9 cellular contexts compared by ENCODE assay signal in the genomic region with DNA sequence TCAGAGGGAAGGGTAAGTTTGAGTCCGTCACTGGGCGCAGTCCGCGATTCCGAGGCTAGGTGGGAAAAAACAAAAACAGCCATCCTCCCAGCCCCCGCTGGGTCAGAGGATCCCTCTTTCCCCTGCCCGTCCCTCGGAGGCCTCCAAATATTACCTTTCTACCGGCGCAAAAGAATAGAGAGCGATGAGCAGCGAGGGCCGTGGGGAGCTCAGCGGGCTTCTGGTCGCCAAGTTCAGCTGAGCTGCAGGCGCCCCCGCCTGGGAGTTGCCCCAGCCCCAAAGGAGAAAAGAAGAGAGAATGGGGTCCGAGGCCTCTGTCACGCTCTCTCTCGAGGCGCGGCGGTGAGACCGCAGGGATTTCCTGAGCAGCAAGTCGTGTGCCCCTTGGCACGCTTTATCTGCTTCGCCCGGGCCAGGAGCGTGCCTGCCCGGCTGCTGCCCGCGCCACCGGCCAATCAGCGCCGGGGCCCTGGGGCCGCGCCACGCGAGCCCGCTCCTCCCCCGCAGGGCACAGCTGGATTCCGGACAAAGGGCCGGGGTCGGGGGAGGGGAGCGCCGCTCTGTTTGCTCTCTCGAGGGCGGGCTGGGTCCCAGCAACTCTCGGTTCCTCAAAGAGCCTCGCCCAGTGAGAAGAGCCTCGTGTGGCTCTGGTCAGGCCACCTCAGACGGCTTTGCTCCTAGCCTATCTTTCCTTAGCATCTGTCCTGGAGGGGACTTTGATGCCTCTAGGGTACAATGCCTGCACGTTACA. TPM values are rescaled to one million over a fixed set of nuclear protein-coding genes. Genes with fewer than 3 reads are reported as not detected.
A peak's percentile ranks its signal among the peaks of the same experiment; 100 is the strongest.
DNase-seq lines count a peak whose midpoint lies in the region; ATAC-seq and TF ChIP-seq lines count a peak whose summit lies in the region.
"Had no signal": no experiment of that assay in that cellular context is flagged by ENCODE, and none has a peak within 500 bp of the region (broad histone marks: within the 10 kb centered on the region; RNA-seq: fewer than 3 reads in every experiment).

Gene NEUROG3 (minus strand): TSS at position 367 of the 751 bp plus-strand sequence. CDS start 379 bp downstream, outside the sequence.

- peaks cover 29% of the 10 kb centered on the region for H3K4me1 Mint-ChIP-seq in activated naive CD4-positive, alpha-beta T cell treated with anti-CD3 and anti-CD28 coated beads for 36 hours (ENCODE audit: low read depth)

- no peaks in the 10 kb centered on the region for H3K36me3 Mint-ChIP-seq in activated naive CD4-positive, alpha-beta T cell treated with anti-CD3 and anti-CD28 coated beads for 36 hours (ENCODE audit: low read depth)

- no peaks in the 10 kb centered on the region for H3K36me3 ChIP-seq in left ventricle myocardium inferior
- no peaks in the 10 kb centered on the region for H3K36me3 ChIP-seq in thoracic aorta
- no peaks in the 10 kb centered on the region for H3K36me3 ChIP-seq in MG63

- H3K4me3 Mint-ChIP-seq in activated naive CD4-positive, alpha-beta T cell treated with anti-CD3 and anti-CD28 coated beads for 36 hours, result peak within 1 kb of the TSS; percentile 65

- H3K4me3 ChIP-seq in left ventricle myocardium inferior (peak within 1 kb of the TSS; percentile 52), thoracic aorta (peak within 1 kb of the TSS; percentile 53), MG63 (no peak within 1 kb of the TSS)

- H3K27me3 ChIP-seq in left ventricle myocardium inferior (ENCODE audit: low read depth) (peaks cover 100% of the 10 kb centered on the region), thoracic aorta (replicated peaks; ENCODE audit: insufficient read depth) (peaks cover 6% of the 10 kb centered on the region), MG63 (peaks cover 98% of the 10 kb centered on the region)

- H3K9me3 ChIP-seq in left ventricle myocardium inferior (replicated peaks) (no peaks in the 10 kb centered on the region), thoracic aorta (no peaks in the 10 kb centered on the region), MG63 (no peaks in the 10 kb centered on the region)

- TF ChIP-seq CTCF in left ventricle myocardium inferior (IDR thresholded peaks at IDR 0.05; ENCODE audit: borderline replicate concordance), result no peak
- no peak for TF ChIP-seq CTCF in thoracic aorta (IDR thresholded peaks at IDR 0.05)

- H3K27me3 Mint-ChIP-seq in activated naive CD4-positive, alpha-beta T cell treated with anti-CD3 and anti-CD28 coated beads for 36 hours (ENCODE audit: low read depth), result peaks cover 76% of the 10 kb centered on the region

- CTCF ChIA-PET in activated naive CD4-positive, alpha-beta T cell treated with anti-CD3 and anti-CD28 coated beads for 36 hours (lab: Charles Lee), result interaction anchor here (0.6 to 1.5 kb wide), 3 partner anchors 31 to 67 kb away, joined by 3 read pairs; no protein-coding TSS in a partner anchor

- H3K27ac ChIP-seq in left ventricle myocardium inferior (replicated peaks) (no peak within 1 kb of the TSS), thoracic aorta (no peak within 1 kb of the TSS)

- intact Hi-C loops in activated naive CD4-positive, alpha-beta T cell treated with anti-CD3 and anti-CD28 coated beads for 36 hours (cut with micrococcal nuclease), result loop anchor here (10.0 kb wide), 1 partner anchor 1642 kb away; the partner anchor contains the start of gene UNC5B
- intact Hi-C loops in left ventricle myocardium inferior (cut with micrococcal nuclease), result no loop called here

- no peaks in the 10 kb centered on the region for H3K9me3 Mint-ChIP-seq in activated naive CD4-positive, alpha-beta T cell treated with anti-CD3 and anti-CD28 coated beads for 36 hours

- ATAC-seq in thoracic aorta (ENCODE audit: insufficient number of reproducible peaks, low FRiP score, low read depth), result no peak

- no peak for DNase-seq in activated naive CD4-positive, alpha-beta T cell treated with anti-CD3 and anti-CD28 coated beads for 36 hours
- DNase-seq in activated naive CD4-positive, alpha-beta T cell treated with anti-CD3 and anti-CD28 coated beads, Interleukin-2, amount 50 U/mL, for 16 hours, result no peak
- DNase-seq in NOMO-1 treated with dmso at 0.1 percent for 144 hours (lab: John Stamatoyannopoulos, UW; ENCODE audit: unreplicated experiment) (peak; percentile 25), left ventricle myocardium inferior (no peak), thoracic aorta (ENCODE audit: low spot score) (no peak), hypothalamus (lab: John Stamatoyannopoulos, UW) (no peak), MG63 (no peak)
- no peak for DNase-seq in activated effector memory CD4-positive, alpha-beta T cell treated with anti-CD3 and anti-CD28 coated beads, Interleukin-2, amount 50 U/mL, for 16 hours

- peaks cover 30% of the 10 kb centered on the region for H3K4me1 ChIP-seq in left ventricle myocardium inferior
- H3K4me1 ChIP-seq in thoracic aorta (ENCODE audit: control insufficient read depth in 1 of 2, low read depth in 2 of 2), result peaks cover 3 to 25% of the 10 kb centered on the region in 2 donors

- no peak within 1 kb of the TSS for H3K27ac Mint-ChIP-seq in activated naive CD4-positive, alpha-beta T cell treated with anti-CD3 and anti-CD28 coated beads for 36 hours

RNA-seq across cellular contexts. Expression of gene NEUROG3, which starts in this region (rescaled TPM):
- total RNA-seq in activated naive CD4-positive, alpha-beta T cell treated with anti-CD3 and anti-CD28 coated beads for 36 hours, result not detected
- total RNA-seq in left ventricle myocardium inferior, result not detected
- total RNA-seq in thoracic aorta, result 1 to 10 TPM in 1 of 2 donors, not detected in 1; 2.8 TPM
- not detected in 2 replicates for total RNA-seq in MG63 (2014; rRNA removed; shearing (Covaris generic); ENCODE audit: low replicate concordance)
- total RNA-seq: liver had no signal
